26 cellular contexts compared by ENCODE assay signal in the genomic region with DNA sequence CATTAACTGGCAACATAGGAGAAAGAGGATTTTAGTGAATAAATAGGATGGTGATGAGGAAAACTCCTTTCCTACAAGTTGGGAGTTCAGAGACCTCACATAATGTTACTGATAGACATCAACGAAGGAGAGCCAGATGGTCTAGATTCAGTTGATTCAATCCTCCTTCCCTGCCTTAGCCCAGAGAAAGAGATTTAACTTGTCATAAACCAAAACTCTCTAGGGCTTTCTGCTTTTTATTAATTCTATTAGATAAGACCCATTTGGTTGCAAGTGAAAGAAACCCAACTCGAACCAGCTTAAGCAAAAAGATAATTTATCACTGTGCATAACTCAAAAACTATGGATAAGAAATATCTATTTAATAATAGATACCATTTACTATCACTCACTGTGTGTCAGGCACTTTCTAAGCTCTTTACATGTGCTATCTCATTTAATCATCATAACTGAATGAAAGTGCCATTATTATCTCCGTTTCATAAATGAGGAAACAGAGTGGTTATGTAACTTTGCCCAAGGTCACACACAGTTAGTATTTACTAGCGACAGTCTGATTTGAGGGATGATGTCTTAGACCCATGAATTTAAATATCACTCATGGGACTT. TPM values are rescaled to one million over a fixed set of nuclear protein-coding genes. Genes with fewer than 3 reads are reported as not detected.
"Had no signal": no experiment of that assay in that cellular context is flagged by ENCODE, and none has a peak within 500 bp of the region (broad histone marks: within the 10 kb centered on the region; RNA-seq: fewer than 3 reads in every experiment).

No MANE protein-coding gene starts in this region.

- H3K27ac Mint-ChIP-seq: effector memory CD8-positive, alpha-beta T cell; immature natural killer cell; naive thymus-derived CD8-positive, alpha-beta T cell; nephron progenitor cell; stimulated activated naive CD8-positive, alpha-beta T cell treated with anti-CD3 and anti-CD28 coated beads, Interleukin-15, amount 100 ng/mL, for 72 hours had no signal

- H3K27ac ChIP-seq: lower lobe of right lung, prostate gland, right atrium auricular region, suprapubic skin, transverse colon, upper lobe of right lung, uterus had no signal

- H3K27me3 ChIP-seq: uterus had no signal

- DNase-seq: dermis blood vessel endothelial cell; effector memory CD8-positive, alpha-beta T cell; erythroblast; hypothalamus; immature natural killer cell; islet precursor cell; kidney glomerular epithelial cell; left colon; left ventricle myocardium superior; lower lobe of right lung; naive thymus-derived CD8-positive, alpha-beta T cell; nephron progenitor cell; nucleus accumbens; stimulated activated CD4-positive, alpha-beta T cell treated with anti-CD3 and anti-CD28 coated beads, Interleukin-12 subunit alpha, Interleukin-12 subunit beta, amount 100 ng/mL, for 4 hours; stimulated activated CD4-positive, alpha-beta T cell treated with anti-CD3 and anti-CD28 coated beads, Interleukin-1b, Interleukin-23, amount 100 ng/mL, for 48 hours; stimulated activated CD4-positive, alpha-beta T cell treated with anti-CD3 and anti-CD28 coated beads, Interleukin-4, amount 100 ng/mL, for 1 hour; stimulated activated CD8-positive, alpha-beta memory T cell treated with anti-CD3 and anti-CD28 coated beads, Interleukin-4, amount 100 ng/mL, for 48 hours; stimulated activated naive CD4-positive, alpha-beta T cell; stimulated activated naive CD8-positive, alpha-beta T cell treated with anti-CD3 and anti-CD28 coated beads, Interleukin-15, amount 100 ng/mL, for 72 hours; transverse colon; upper lobe of right lung; uterus had no signal

- H3K4me1 ChIP-seq: prostate gland, upper lobe of right lung, uterus had no signal

- H3K36me3 ChIP-seq: lower lobe of right lung, prostate gland, right atrium auricular region, suprapubic skin, transverse colon, upper lobe of right lung, uterus had no signal

- H3K4me3 Mint-ChIP-seq: effector memory CD8-positive, alpha-beta T cell; immature natural killer cell; naive thymus-derived CD8-positive, alpha-beta T cell; nephron progenitor cell; stimulated activated naive CD8-positive, alpha-beta T cell treated with anti-CD3 and anti-CD28 coated beads, Interleukin-15, amount 100 ng/mL, for 72 hours had no signal

- H3K4me2 ChIP-seq: smooth muscle cell had no signal

- H3K9me3 ChIP-seq: lower lobe of right lung, prostate gland, right atrium auricular region, suprapubic skin, transverse colon, upper lobe of right lung, uterus had no signal

- H3K4me3 ChIP-seq: lower lobe of right lung, prostate gland, right atrium auricular region, smooth muscle cell, suprapubic skin, transverse colon, upper lobe of right lung, uterus had no signal

- H3K9me3 Mint-ChIP-seq: nephron progenitor cell; stimulated activated naive CD8-positive, alpha-beta T cell treated with anti-CD3 and anti-CD28 coated beads, Interleukin-15, amount 100 ng/mL, for 72 hours had no signal

- H3K36me3 Mint-ChIP-seq: immature natural killer cell; naive thymus-derived CD8-positive, alpha-beta T cell had no signal

RNA-seq across cellular contexts. Expression of gene UNC5C, which starts 4.3 kb away (rescaled TPM):
- total RNA-seq: naive thymus-derived CD8-positive, alpha-beta T cell had no signal
- polyA plus RNA-seq: immature natural killer cell; naive thymus-derived CD8-positive, alpha-beta T cell had no signal
